ENCODE assay signal across 8 cellular contexts in genomic region chr5:65742565-65743231, GRCh38. TPM values are rescaled to one million over a fixed set of nuclear protein-coding genes. Genes with fewer than 3 reads are reported as not detected.
DNase-seq lines count a peak whose midpoint lies in the region; ATAC-seq, FAIRE-seq and TF ChIP-seq lines count a peak whose summit lies in the region.

No MANE protein-coding gene starts in this region.

- 39 to 42% methylated on average over 4 of the region's 4 CpGs for WGBS in heart right ventricle, 2 donors

- no peaks in the 10 kb centered on the region for H3K9me3 ChIP-seq in heart right ventricle
- H3K9me3 ChIP-seq in gastrocnemius medialis, result no peaks in the 10 kb centered on the region

- H3K36me3 ChIP-seq in heart right ventricle (no peaks in the 10 kb centered on the region), gastrocnemius medialis (no peaks in the 10 kb centered on the region)

- FAIRE-seq in TTC549 (lab: Jason Lieb, UNC), result peak; percentile 73

- H3K27ac ChIP-seq in heart right ventricle (no peak overlapping the region), gastrocnemius medialis (no peak overlapping the region)

- H3K4me3 ChIP-seq in heart right ventricle, result no peak overlapping the region
- no peak overlapping the region for H3K4me3 ChIP-seq in fibroblast of mammary gland (ENCODE audit: control insufficient read depth, low read depth, low read length)
- H3K4me3 ChIP-seq in gastrocnemius medialis, result no peak overlapping the region

- H3K27me3 ChIP-seq in heart right ventricle (no peaks in the 10 kb centered on the region), gastrocnemius medialis (no peaks in the 10 kb centered on the region)

- H3K4me1 ChIP-seq in heart right ventricle (peaks cover 0 to 4% (median 0%) of the 10 kb centered on the region in 9 donors), gastrocnemius medialis (no peaks in the 10 kb centered on the region)

- ATAC-seq in heart right ventricle (peak in 1 of 8 donors; percentile 62), Right ventricle myocardium superior (ENCODE audit: poor library complexity) (no peak), GM21717 (IDR thresholded peaks at IDR 0.05; ENCODE audit: unreplicated experiment) (peak; percentile 87), gastrocnemius medialis (no peak), HG03565 (IDR thresholded peaks at IDR 0.05; ENCODE audit: unreplicated experiment) (no peak)

- TF ChIP-seq CTCF in heart right ventricle (IDR thresholded peaks at IDR 0.05), result peak in 7 of 9 donors; percentile 49 to 67 (median 60)
- peak; percentile 86 for TF ChIP-seq CTCF in fibroblast of mammary gland (conservative IDR thresholded peaks at IDR 0.05; ENCODE audit: control insufficient read depth, insufficient read depth, low read depth, low read length)
- peak in 3 of 5 experiments; percentile 29 to 43 (median 30) for TF ChIP-seq CTCF in gastrocnemius medialis (IDR thresholded peaks at IDR 0.05 in 4 of 5, conservative IDR thresholded peaks at IDR 0.05 in 1 of 5)

- no peak for DNase-seq in heart right ventricle
- no peak for DNase-seq in Right ventricle myocardium superior
- peak; percentile 46 for DNase-seq in KBM-7
- DNase-seq in fibroblast of mammary gland (ENCODE audit: low read depth), result peak; percentile 90
- no peak for DNase-seq in gastrocnemius medialis

- no peak for TF ChIP-seq POLR2A in gastrocnemius medialis (IDR thresholded peaks at IDR 0.05)

- in situ Hi-C loops in KBM-7 (cut with MboI; ENCODE audit: low pct_unique_long_range_greater_than_20kb, low sequenced_read_pairs), result no loop called here
- in situ Hi-C loops in gastrocnemius medialis (cut with MboI; ENCODE audit: low sequenced_read_pairs in 4 of 4), result loop anchor here in 1 of 4 donors (25.0 kb wide), 1 partner anchor 395 kb away; the partner anchor contains the start of gene SREK1

- intact Hi-C loops in heart right ventricle (cut with DNase I), result loop anchor here in 1 of 10 donors (10.0 kb wide), 1 partner anchor 382 kb away; no protein-coding TSS in a partner anchor
- intact Hi-C loops in Right ventricle myocardium superior (cut with DNase I), result no loop called here
- intact Hi-C loops in gastrocnemius medialis (cut with DNase I; ENCODE audit: low total_unique reads), result no loop called here

RNA-seq across cellular contexts. Expression of gene NLN, which starts 20.7 kb away (rescaled TPM):
- total RNA-seq in heart right ventricle, result 10 to 100 TPM; 10.9 to 17.4 (median 14.4) TPM
- 1 to 10 TPM; 1.5 to 2.2 TPM for polyA plus RNA-seq in heart right ventricle
- total RNA-seq in Right ventricle myocardium superior, result 15.1 TPM
- total RNA-seq in gastrocnemius medialis, result 10 to 100 TPM; 20.4 to 29.9 (median 27.9) TPM

RNA-seq across cellular contexts. Expression of gene SGTB, which starts 20.8 kb away (rescaled TPM):
- total RNA-seq in heart right ventricle, result 1 to 10 TPM; 5.1 to 9.7 (median 6.5) TPM
- 1 to 10 TPM; 1.5 to 2.0 TPM for polyA plus RNA-seq in heart right ventricle
- total RNA-seq in Right ventricle myocardium superior, result 4.7 TPM
- 1 to 10 TPM; 3.6 to 6.6 (median 4.3) TPM for total RNA-seq in gastrocnemius medialis

Comparison
In these comparisons a context has a peak if more than half of its experiments do, and no peak if none do; other contexts are left out.
1. DNase-seq: peak in KBM-7 (single experiment) and fibroblast of mammary gland (single experiment); none in heart right ventricle (0 of 2), Right ventricle myocardium superior (single experiment) and gastrocnemius medialis (0 of 2).
2. CTCF ChIP-seq: peak in every context shown above with its lines; median percentile 86 in fibroblast of mammary gland; 60 in heart right ventricle; 30 in gastrocnemius medialis.